1 cellular context compared by ENCODE assay signal in genomic region chr15:30799565-30799964, GRCh38.
TF ChIP-seq lines count a peak whose summit lies in the region.

No MANE protein-coding gene starts in this region.

TF ChIP-seq in HepG2, 621 proteins besides CTCF, POLR2A, EP300 and RAD21:
- peak; percentile 53 for TF ChIP-seq STAG1 (CRISPR knock-in tag; IDR thresholded peaks at IDR 0.05)
